ENCODE assay signal across 1 cellular context in the genomic region with DNA sequence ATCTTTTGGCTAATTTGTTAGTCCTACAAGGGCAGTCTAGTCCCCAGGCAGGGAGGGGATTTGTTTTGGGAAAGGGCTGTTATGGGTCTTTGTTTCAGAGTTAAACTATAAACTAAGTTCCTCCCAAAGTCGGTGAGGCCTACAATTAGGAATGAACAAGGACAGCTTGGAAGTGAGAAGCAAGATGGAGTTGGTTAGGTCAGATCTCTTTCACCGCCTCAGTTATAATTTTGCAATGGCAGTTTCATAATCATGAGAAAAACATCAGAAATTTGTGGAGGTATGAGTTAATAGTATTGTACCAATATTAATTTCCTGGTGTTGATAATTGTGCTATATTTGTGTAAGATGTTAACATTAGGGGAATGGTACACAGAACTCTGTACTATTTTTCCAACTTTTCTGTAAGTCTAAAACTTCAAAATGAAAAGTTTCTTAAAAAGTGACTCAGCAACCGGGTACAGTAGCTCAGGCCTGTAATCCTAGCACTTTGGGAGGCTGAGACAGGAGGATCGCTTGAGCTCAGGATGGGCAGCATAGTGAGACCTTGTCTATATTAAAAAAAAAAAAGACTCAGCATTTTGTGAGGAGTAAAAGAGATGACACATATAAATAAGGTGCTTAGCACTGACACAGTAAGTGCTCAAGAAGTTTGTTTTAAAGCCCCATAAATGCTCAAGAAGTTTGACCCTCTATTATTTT.
TF ChIP-seq lines count a peak whose summit lies in the region.

No MANE protein-coding gene starts in this region.

TF ChIP-seq in K562, 482 proteins besides CTCF, POLR2A, EP300 and RAD21 (continued from another document and continues in another):
- TF ChIP-seq, protein P1, sequence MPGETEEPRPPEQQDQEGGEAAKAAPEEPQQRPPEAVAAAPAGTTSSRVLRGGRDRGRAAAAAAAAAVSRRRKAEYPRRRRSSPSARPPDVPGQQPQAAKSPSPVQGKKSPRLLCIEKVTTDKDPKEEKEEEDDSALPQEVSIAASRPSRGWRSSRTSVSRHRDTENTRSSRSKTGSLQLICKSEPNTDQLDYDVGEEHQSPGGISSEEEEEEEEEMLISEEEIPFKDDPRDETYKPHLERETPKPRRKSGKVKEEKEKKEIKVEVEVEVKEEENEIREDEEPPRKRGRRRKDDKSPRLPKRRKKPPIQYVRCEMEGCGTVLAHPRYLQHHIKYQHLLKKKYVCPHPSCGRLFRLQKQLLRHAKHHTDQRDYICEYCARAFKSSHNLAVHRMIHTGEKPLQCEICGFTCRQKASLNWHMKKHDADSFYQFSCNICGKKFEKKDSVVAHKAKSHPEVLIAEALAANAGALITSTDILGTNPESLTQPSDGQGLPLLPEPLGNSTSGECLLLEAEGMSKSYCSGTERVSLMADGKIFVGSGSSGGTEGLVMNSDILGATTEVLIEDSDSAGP (CRISPR knock-in tag; IDR thresholded peaks at IDR 0.05), result no peak
- TF ChIP-seq U2AF1 (optimal IDR thresholded peaks at IDR 0.05; ENCODE audit: low read depth, low read length) (no peak), RERE (CRISPR knock-in tag; IDR thresholded peaks at IDR 0.05; ENCODE audit: borderline replicate concordance) (no peak), ZNF76 (CRISPR knock-in tag; IDR thresholded peaks at IDR 0.05; ENCODE audit: borderline replicate concordance) (no peak), MTA2 (IDR thresholded peaks at IDR 0.05; ENCODE audit: low read depth) (no peak), GABPB1 (CRISPR knock-in tag; IDR thresholded peaks at IDR 0.05) (no peak), ELF1 (tag; IDR thresholded peaks at IDR 0.05) (no peak), EP400 (IDR thresholded peaks at IDR 0.05) (no peak), ZMIZ1 (IDR thresholded peaks at IDR 0.05; ENCODE audit: low read depth in 2 of 2, low read length in 2 of 2) (no peak), IFI16 (CRISPR knock-in tag; IDR thresholded peaks at IDR 0.05) (no peak), ZNF586 (CRISPR knock-in tag; conservative IDR thresholded peaks at IDR 0.05) (no peak), MAFG (tag; conservative IDR thresholded peaks at IDR 0.05) (peak; percentile 46; the same call in 1 of the 2 replicates), ZNF175 (CRISPR knock-in tag; IDR thresholded peaks at IDR 0.05; ENCODE audit: low read depth) (peak; percentile 62; the same call in 1 of the 2 replicates), TEAD2 (tag; IDR thresholded peaks at IDR 0.05) (no peak), HIVEP1 (CRISPR knock-in tag; IDR thresholded peaks at IDR 0.05) (no peak), E4F1 (CRISPR knock-in tag; IDR thresholded peaks at IDR 0.05; ENCODE audit: borderline replicate concordance) (no peak), ZNF143 (CRISPR knock-in tag; IDR thresholded peaks at IDR 0.05) (no peak), ZNF324 (CRISPR knock-in tag; IDR thresholded peaks at IDR 0.05) (no peak), BDP1 (IDR thresholded peaks at IDR 0.05; ENCODE audit: insufficient read depth, insufficient read length) (no peak), USF2 (CRISPR knock-in tag; IDR thresholded peaks at IDR 0.05) (no peak), ZNF668 (CRISPR knock-in tag; IDR thresholded peaks at IDR 0.05) (0 out of 2 replicates have a peak, but pooled peaks have one; percentile 20), XRCC4 (IDR thresholded peaks at IDR 0.05; ENCODE audit: extremely low read depth, insufficient read depth, insufficient read length) (no peak), GTF2A2 (tag; IDR thresholded peaks at IDR 0.05) (0 out of 2 replicates have a peak, but pooled peaks have one; percentile 52)
- TF ChIP-seq, protein P2, sequence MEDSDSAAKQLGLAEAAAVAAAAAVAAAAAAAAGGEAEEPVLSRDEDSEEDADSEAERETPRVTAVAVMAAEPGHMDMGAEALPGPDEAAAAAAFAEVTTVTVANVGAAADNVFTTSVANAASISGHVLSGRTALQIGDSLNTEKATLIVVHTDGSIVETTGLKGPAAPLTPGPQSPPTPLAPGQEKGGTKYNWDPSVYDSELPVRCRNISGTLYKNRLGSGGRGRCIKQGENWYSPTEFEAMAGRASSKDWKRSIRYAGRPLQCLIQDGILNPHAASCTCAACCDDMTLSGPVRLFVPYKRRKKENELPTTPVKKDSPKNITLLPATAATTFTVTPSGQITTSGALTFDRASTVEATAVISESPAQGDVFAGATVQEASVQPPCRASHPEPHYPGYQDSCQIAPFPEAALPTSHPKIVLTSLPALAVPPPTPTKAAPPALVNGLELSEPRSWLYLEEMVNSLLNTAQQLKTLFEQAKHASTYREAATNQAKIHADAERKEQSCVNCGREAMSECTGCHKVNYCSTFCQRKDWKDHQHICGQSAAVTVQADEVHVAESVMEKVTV (CRISPR knock-in tag; IDR thresholded peaks at IDR 0.05), result no peak
- TF ChIP-seq, protein P3, sequence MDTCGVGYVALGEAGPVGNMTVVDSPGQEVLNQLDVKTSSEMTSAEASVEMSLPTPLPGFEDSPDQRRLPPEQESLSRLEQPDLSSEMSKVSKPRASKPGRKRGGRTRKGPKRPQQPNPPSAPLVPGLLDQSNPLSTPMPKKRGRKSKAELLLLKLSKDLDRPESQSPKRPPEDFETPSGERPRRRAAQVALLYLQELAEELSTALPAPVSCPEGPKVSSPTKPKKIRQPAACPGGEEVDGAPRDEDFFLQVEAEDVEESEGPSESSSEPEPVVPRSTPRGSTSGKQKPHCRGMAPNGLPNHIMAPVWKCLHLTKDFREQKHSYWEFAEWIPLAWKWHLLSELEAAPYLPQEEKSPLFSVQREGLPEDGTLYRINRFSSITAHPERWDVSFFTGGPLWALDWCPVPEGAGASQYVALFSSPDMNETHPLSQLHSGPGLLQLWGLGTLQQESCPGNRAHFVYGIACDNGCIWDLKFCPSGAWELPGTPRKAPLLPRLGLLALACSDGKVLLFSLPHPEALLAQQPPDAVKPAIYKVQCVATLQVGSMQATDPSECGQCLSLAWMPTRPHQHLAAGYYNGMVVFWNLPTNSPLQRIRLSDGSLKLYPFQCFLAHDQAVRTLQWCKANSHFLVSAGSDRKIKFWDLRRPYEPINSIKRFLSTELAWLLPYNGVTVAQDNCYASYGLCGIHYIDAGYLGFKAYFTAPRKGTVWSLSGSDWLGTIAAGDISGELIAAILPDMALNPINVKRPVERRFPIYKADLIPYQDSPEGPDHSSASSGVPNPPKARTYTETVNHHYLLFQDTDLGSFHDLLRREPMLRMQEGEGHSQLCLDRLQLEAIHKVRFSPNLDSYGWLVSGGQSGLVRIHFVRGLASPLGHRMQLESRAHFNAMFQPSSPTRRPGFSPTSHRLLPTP (IDR thresholded peaks at IDR 0.05; ENCODE audit: borderline replicate concordance, extremely low read depth, insufficient read length), result no peak
- TF ChIP-seq, protein P4, sequence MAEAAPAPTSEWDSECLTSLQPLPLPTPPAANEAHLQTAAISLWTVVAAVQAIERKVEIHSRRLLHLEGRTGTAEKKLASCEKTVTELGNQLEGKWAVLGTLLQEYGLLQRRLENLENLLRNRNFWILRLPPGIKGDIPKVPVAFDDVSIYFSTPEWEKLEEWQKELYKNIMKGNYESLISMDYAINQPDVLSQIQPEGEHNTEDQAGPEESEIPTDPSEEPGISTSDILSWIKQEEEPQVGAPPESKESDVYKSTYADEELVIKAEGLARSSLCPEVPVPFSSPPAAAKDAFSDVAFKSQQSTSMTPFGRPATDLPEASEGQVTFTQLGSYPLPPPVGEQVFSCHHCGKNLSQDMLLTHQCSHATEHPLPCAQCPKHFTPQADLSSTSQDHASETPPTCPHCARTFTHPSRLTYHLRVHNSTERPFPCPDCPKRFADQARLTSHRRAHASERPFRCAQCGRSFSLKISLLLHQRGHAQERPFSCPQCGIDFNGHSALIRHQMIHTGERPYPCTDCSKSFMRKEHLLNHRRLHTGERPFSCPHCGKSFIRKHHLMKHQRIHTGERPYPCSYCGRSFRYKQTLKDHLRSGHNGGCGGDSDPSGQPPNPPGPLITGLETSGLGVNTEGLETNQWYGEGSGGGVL (CRISPR knock-in tag; IDR thresholded peaks at IDR 0.05), result no peak
- TF ChIP-seq, protein P5, sequence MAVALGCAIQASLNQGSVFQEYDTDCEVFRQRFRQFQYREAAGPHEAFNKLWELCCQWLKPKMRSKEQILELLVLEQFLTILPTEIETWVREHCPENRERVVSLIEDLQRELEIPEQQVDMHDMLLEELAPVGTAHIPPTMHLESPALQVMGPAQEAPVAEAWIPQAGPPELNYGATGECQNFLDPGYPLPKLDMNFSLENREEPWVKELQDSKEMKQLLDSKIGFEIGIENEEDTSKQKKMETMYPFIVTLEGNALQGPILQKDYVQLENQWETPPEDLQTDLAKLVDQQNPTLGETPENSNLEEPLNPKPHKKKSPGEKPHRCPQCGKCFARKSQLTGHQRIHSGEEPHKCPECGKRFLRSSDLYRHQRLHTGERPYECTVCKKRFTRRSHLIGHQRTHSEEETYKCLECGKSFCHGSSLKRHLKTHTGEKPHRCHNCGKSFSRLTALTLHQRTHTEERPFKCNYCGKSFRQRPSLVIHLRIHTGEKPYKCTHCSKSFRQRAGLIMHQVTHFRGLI (CRISPR knock-in tag; IDR thresholded peaks at IDR 0.05), result no peak
